ENCODE assay signal across 8 cellular contexts in genomic region chr2:44955593-44956449, GRCh38. TPM values are rescaled to one million over a fixed set of nuclear protein-coding genes. Genes with fewer than 3 reads are reported as not detected.
DNase-seq lines count a peak whose midpoint lies in the region; ATAC-seq, FAIRE-seq and TF ChIP-seq lines count a peak whose summit lies in the region.

No MANE protein-coding gene starts in this region.

- TF ChIP-seq CTCF in pancreas (IDR thresholded peaks at IDR 0.05) = peak; percentile 66 to 84 (median 77)
- peak; percentile 84 to 88 for TF ChIP-seq CTCF in tibial artery (IDR thresholded peaks at IDR 0.05)

- WGBS in pancreas, 2 donors = 10 to 12% methylated on average over 38 to 39 of the region's 39 CpGs

- peaks cover 46% of the 10 kb centered on the region for H4K20me1 ChIP-seq in BLaER1

- H3K36me3 ChIP-seq in BLaER1 (no peaks in the 10 kb centered on the region), pancreas (no peaks in the 10 kb centered on the region), tibial artery (no peaks in the 10 kb centered on the region)

- DNase-seq in LHCN-M2 (ENCODE audit: low read depth) (peak; percentile 53), SK-MEL-5 (ENCODE audit: low read depth, low spot score) (peak; percentile 79), germinal center (ENCODE audit: low spot score) (peak; percentile 81), pancreas (peak; percentile 60 to 94 (median 78)), tibial artery (peak; percentile 60 to 81)
- DNase-seq in activated gamma-delta T cell treated with anti-CD3 and anti-CD28 coated beads, Interleukin-2, amount 50 U/mL, for 16 hours (ENCODE audit: low read depth) = peak; percentile 65

- H3K27ac ChIP-seq in BLaER1 (no peak overlapping the region), pancreas (no peak overlapping the region), tibial artery (no peak overlapping the region)

- H3K9me3 ChIP-seq in BLaER1 = no peaks in the 10 kb centered on the region
- H3K9me3 ChIP-seq in pancreas = no peaks in the 10 kb centered on the region
- no peaks in the 10 kb centered on the region for H3K9me3 ChIP-seq in tibial artery

- peak overlapping the region; percentile 75 for H3K4me2 ChIP-seq in BLaER1

- H3K4me1 ChIP-seq in BLaER1 = peaks cover 8% of the 10 kb centered on the region; the same call in 1 of the 2 replicates
- H3K4me1 ChIP-seq in pancreas = peaks cover 0 to 18% (median 6%) of the 10 kb centered on the region in 3 donors
- peaks cover 0 to 37% (median 33%) of the 10 kb centered on the region in 4 donors for H3K4me1 ChIP-seq in tibial artery

- in situ Hi-C loops in SK-MEL-5 (cut with HindIII; ENCODE audit: low pct_unique_long_range_greater_than_20kb, low sequenced_read_pairs) = no loop called here

- H3K4me3 ChIP-seq in BLaER1 (peak overlapping the region; percentile 50), pancreas (peak overlapping the region in 2 of 4 donors; percentile 20 to 42), tibial artery (peak overlapping the region; percentile 17 to 34)

- ATAC-seq in GM19397 (IDR thresholded peaks at IDR 0.05; ENCODE audit: unreplicated experiment) (peak; percentile 62), pancreas (peak; percentile 73 to 90 (median 88))

- no peak for FAIRE-seq in pancreas (lab: Jason Lieb, UNC)

- H3K9ac ChIP-seq in BLaER1 = no peak overlapping the region

- H3K27me3 ChIP-seq in BLaER1 (peaks cover 55% of the 10 kb centered on the region), pancreas (peaks cover 0 to 18% (median 5%) of the 10 kb centered on the region in 4 donors), tibial artery (peaks cover 4 to 72% of the 10 kb centered on the region in 2 donors)

- intact Hi-C loops in pancreas (cut with DNase I) = loop anchor here in 2 of 3 donors (5.0 to 10.0 kb wide), 3 partner anchors 471 to 901 kb away; no protein-coding TSS in a partner anchor
- intact Hi-C loops in tibial artery (cut with DNase I; ENCODE audit: low total_unique reads) = loop anchor here (10.0 kb wide), 2 partner anchors 561 to 911 kb away; no protein-coding TSS in a partner anchor

RNA-seq across cellular contexts. Expression of gene SIX3, which starts 14.3 kb away (rescaled TPM):
- total RNA-seq in LHCN-M2 (2014; rRNA removed) (not detected in 2 replicates), pancreas (under 1 TPM; 0.19 to 0.72 (median 0.25) TPM)
- polyA plus RNA-seq in LHCN-M2 (2012) = 0.09 TPM
- not detected in 2 replicates for total RNA-seq in SK-MEL-5 (2014; rRNA removed; shearing (Covaris generic))
- not detected in 2 replicates for polyA plus RNA-seq in SK-MEL-5 (2015; cell fraction: cytosol; rRNA removed)
- polyA plus RNA-seq in SK-MEL-5 (2015; cell fraction: nucleus; rRNA removed) = not detected in 2 replicates
- 1 to 10 TPM; 1.4 to 1.7 TPM for polyA plus RNA-seq in pancreas

RNA-seq across cellular contexts. Expression of gene SIX2, which starts 53.4 kb away (rescaled TPM):
- total RNA-seq in LHCN-M2 (2014; rRNA removed) = 55.6 and 65.7 TPM in 2 replicates
- polyA plus RNA-seq in LHCN-M2 (2012) = 44.5 TPM
- not detected in 2 replicates for total RNA-seq in SK-MEL-5 (2014; rRNA removed; shearing (Covaris generic))
- polyA plus RNA-seq in SK-MEL-5 (2015; cell fraction: cytosol; rRNA removed) = not detected in 2 replicates
- polyA plus RNA-seq in SK-MEL-5 (2015; cell fraction: nucleus; rRNA removed) = 0.26 TPM in 1 of 2 replicates, not detected in the other
- total RNA-seq in pancreas = 1 to 10 TPM; 2.8 to 6.2 (median 3.5) TPM
- 1 to 10 TPM; 3.6 to 4.2 TPM for polyA plus RNA-seq in pancreas
